18 cellular contexts compared by ENCODE assay signal in the genomic region with DNA sequence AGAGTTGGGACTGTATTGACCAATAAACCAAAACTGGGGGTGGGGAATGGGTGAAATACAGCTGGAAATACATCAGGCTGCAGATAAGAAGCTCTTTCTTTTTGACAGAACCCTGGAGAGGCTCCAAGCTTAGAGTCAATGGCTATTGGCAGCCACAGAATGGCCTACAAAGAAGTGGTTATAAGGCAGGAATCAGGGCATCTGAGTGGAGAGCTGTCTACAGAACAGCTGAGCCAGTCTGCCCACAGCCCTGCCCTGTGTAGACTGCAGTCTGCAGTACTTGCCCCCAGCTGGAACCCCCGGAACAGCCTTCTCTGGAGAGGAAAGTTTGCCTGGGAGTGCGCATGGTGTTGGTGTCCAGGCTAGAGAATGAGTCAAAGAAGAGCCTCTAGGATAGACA.
A peak's percentile ranks its signal among the peaks of the same experiment; 100 is the strongest.
DNase-seq lines count a peak whose midpoint lies in the region; ATAC-seq, FAIRE-seq and TF ChIP-seq lines count a peak whose summit lies in the region.
"Had no signal": no experiment of that assay in that cellular context is flagged by ENCODE, and none has a peak within 500 bp of the region (broad histone marks: within the 10 kb centered on the region; RNA-seq: fewer than 3 reads in every experiment).

No MANE protein-coding gene starts in this region.

- intact Hi-C loops in A673 (cut with micrococcal nuclease; ENCODE audit: unreplicated experiment), result no loop called here

- ATAC-seq in activated naive CD4-positive, alpha-beta T cell treated with anti-CD3 and anti-CD28 coated beads, Interleukin-2, amount 50 U/mL, for 72 hours, result no peak

- H3K4me2 ChIP-seq in astrocyte (ENCODE audit: low read length), result no peak overlapping the region

- H4K20me1 ChIP-seq in astrocyte (ENCODE audit: insufficient read depth, low read length), result no peaks in the 10 kb centered on the region
- H4K20me1 ChIP-seq: BLaER1 had no signal

- no peaks in the 10 kb centered on the region for H3K27me3 Mint-ChIP-seq in astrocyte (ENCODE audit: low read depth, unreplicated experiment)
- H3K27me3 Mint-ChIP-seq: IgD-negative memory B cell had no signal

- no peaks in the 10 kb centered on the region for H3K27me3 ChIP-seq in astrocyte (ENCODE audit: insufficient read depth, low read length)
- H3K27me3 ChIP-seq in A673 (replicated peaks; ENCODE audit: insufficient read depth, low read depth, low read length, poor library complexity), result no peaks in the 10 kb centered on the region
- H3K27me3 ChIP-seq: BLaER1, SJCRH30 had no signal

- H3K4me3 ChIP-seq in astrocyte (ENCODE audit: insufficient read depth, low read depth, low read length) (no peak overlapping the region), A673 (ENCODE audit: low read depth, low read length, poor library complexity, severe bottlenecking) (no peak overlapping the region)
- H3K4me3 ChIP-seq: BLaER1, SJCRH30 had no signal

- no peak overlapping the region for H3K27ac ChIP-seq in astrocyte (ENCODE audit: low read depth, low read length)
- no peak overlapping the region for H3K27ac ChIP-seq in A673 (ENCODE audit: low read depth, low read length, poor library complexity, severe bottlenecking)
- H3K27ac ChIP-seq: BLaER1, SJCRH30 had no signal

- no peak overlapping the region for H3K27ac Mint-ChIP-seq in astrocyte (ENCODE audit: unreplicated experiment)
- no peak overlapping the region for H3K27ac Mint-ChIP-seq in activated naive CD4-positive, alpha-beta T cell treated with anti-CD3 and anti-CD28 coated beads, Interleukin-2, amount 50 U/mL, for 72 hours
- H3K27ac Mint-ChIP-seq: H9 had no signal

- DNase-seq in astrocyte (ENCODE audit: low read depth), result peak; percentile 20
- peak; percentile 48 to 62 for DNase-seq in frontal cortex (ENCODE audit: low spot score in 2 of 2)
- DNase-seq in myocyte (ENCODE audit: low read depth), result peak; percentile 65
- DNase-seq in superior temporal gyrus (ENCODE audit: extremely low spot score), result peak; percentile 97
- DNase-seq in activated naive CD4-positive, alpha-beta T cell treated with anti-CD3 and anti-CD28 coated beads, Interleukin-2, amount 50 U/mL, for 72 hours (ENCODE audit: low spot score in 2 of 2), result no peak
- no peak for DNase-seq in A673 (ENCODE audit: low spot score)
- DNase-seq in activated CD8-positive, alpha-beta memory T cell treated with anti-CD3 and anti-CD28 coated beads for 24 hours, result no peak
- DNase-seq: DMS153, EL, H9, NCI-H1417 treated with DMSO at 0.1 percent for 48 hours, NCI-H2029, NCI-H2171 treated with DMSO at 0.1 percent for 48 hours, NCI-H510A, RPMI8226, SJCRH30 had no signal

- no peak overlapping the region for H3K4me3 Mint-ChIP-seq in astrocyte (ENCODE audit: unreplicated experiment)
- H3K4me3 Mint-ChIP-seq: H9, IgD-negative memory B cell had no signal

- no peak overlapping the region for H3K9ac ChIP-seq in astrocyte (ENCODE audit: low read length)
- H3K9ac ChIP-seq: BLaER1 had no signal

- FAIRE-seq in astrocyte (lab: Jason Lieb, UNC) (no peak), frontal cortex (lab: Jason Lieb, UNC) (peak; percentile 68)

- H3K9me3 ChIP-seq in astrocyte (ENCODE audit: insufficient read depth, low read depth, low read length) (no peaks in the 10 kb centered on the region), A673 (ENCODE audit: low read depth, low read length, poor library complexity, severe bottlenecking) (no peaks in the 10 kb centered on the region)
- H3K9me3 ChIP-seq: SJCRH30 had no signal

- POLR2A ChIA-PET in A673 (lab: Charles Lee; ENCODE audit: low non-redundant PET), result no interaction called here

- H3K79me2 ChIP-seq in astrocyte (ENCODE audit: insufficient read depth, low read length), result no peaks in the 10 kb centered on the region

- H2AFZ ChIP-seq in astrocyte (ENCODE audit: low read depth, low read length), result no peak overlapping the region

- H3K4me1 Mint-ChIP-seq in astrocyte (ENCODE audit: low read depth, unreplicated experiment), result peaks cover 25% of the 10 kb centered on the region

- H3K36me3 Mint-ChIP-seq in astrocyte (ENCODE audit: low read depth, unreplicated experiment), result peaks cover 9% of the 10 kb centered on the region
- no peaks in the 10 kb centered on the region for H3K36me3 Mint-ChIP-seq in activated naive CD4-positive, alpha-beta T cell treated with anti-CD3 and anti-CD28 coated beads, Interleukin-2, amount 50 U/mL, for 72 hours

- no peaks in the 10 kb centered on the region for H3K9me3 Mint-ChIP-seq in astrocyte (ENCODE audit: unreplicated experiment)
- H3K9me3 Mint-ChIP-seq in activated naive CD4-positive, alpha-beta T cell treated with anti-CD3 and anti-CD28 coated beads, Interleukin-2, amount 50 U/mL, for 72 hours, result no peaks in the 10 kb centered on the region
- H3K9me3 Mint-ChIP-seq: H9, IgD-negative memory B cell had no signal

- BruUV-seq in A673 (replicated peaks; lab: Mats Ljungman, UMichigan), result no TSS peak

- no peak for TF ChIP-seq CTCF in astrocyte (IDR thresholded peaks at IDR 0.05; ENCODE audit: insufficient read depth, low read depth, low read length)
- no peak for TF ChIP-seq CTCF in A673 (conservative IDR thresholded peaks at IDR 0.05; ENCODE audit: low read depth, low read length)

- CTCF ChIA-PET in A673 (lab: Charles Lee), result no interaction called here

- H3K36me3 ChIP-seq in astrocyte (ENCODE audit: insufficient read depth, low read length), result no peaks in the 10 kb centered on the region
- no peaks in the 10 kb centered on the region for H3K36me3 ChIP-seq in A673 (ENCODE audit: insufficient read depth, low read length, poor library complexity, severe bottlenecking)
- H3K36me3 ChIP-seq: SJCRH30 had no signal

- H3K4me1 ChIP-seq in astrocyte (ENCODE audit: insufficient read depth, low read length) (peaks cover 12% of the 10 kb centered on the region), A673 (ENCODE audit: insufficient read depth, low read length, poor library complexity, severe bottlenecking) (peaks cover 20% of the 10 kb centered on the region)

Comparison
In these comparisons a context has a peak if more than half of its experiments do, and no peak if none do; other contexts are left out.
1. DNase-seq: peak in astrocyte (single experiment), frontal cortex (2 of 2), myocyte (single experiment) and superior temporal gyrus (single experiment); none in activated naive CD4-positive, alpha-beta T cell treated with anti-CD3 and anti-CD28 coated beads, Interleukin-2, amount 50 U/mL, for 72 hours (0 of 2), A673 (single experiment) and activated CD8-positive, alpha-beta memory T cell treated with anti-CD3 and anti-CD28 coated beads for 24 hours (single experiment).